ENCODE assay signal across 14 cellular contexts in genomic region chr10:44462338-44462914, GRCh38.
"Had no signal": no experiment of that assay in that cellular context is flagged by ENCODE, and none has a peak within 500 bp of the region (broad histone marks: within the 10 kb centered on the region; RNA-seq: fewer than 3 reads in every experiment).

No MANE protein-coding gene starts in this region.

- H3K4me3 ChIP-seq: dorsolateral prefrontal cortex, lung, tibial nerve, uterus had no signal

- H3K4me1 ChIP-seq: uterus had no signal

- H3K9me3 ChIP-seq: tibial nerve, uterus had no signal

- H3K36me3 ChIP-seq: tibial nerve, uterus had no signal

- H3K27ac ChIP-seq: dorsolateral prefrontal cortex, tibial nerve, uterus had no signal

- DNase-seq: activated B cell treated with CpG ODN at 0.5 μM for 24 hours; activated CD4-positive, alpha-beta T cell treated with anti-CD3 and anti-CD28 coated beads for 4 hours; activated CD8-positive, alpha-beta T cell treated with anti-CD3 and anti-CD28 coated beads for 36 hours; activated naive CD4-positive, alpha-beta T cell; activated naive CD8-positive, alpha-beta T cell treated with anti-CD3 and anti-CD28 coated beads, Interleukin-2, amount 10 ng/mL, durations not matched to agents 7 days and 5 days; activated T-cell treated with anti-CD3 and anti-CD28 coated beads, Interleukin-2, amount 50 U/mL, for 1 hour; caudate nucleus; dorsolateral prefrontal cortex; hypothalamus; retina; stimulated activated CD4-positive, alpha-beta T cell treated with anti-CD3 and anti-CD28 coated beads, Interleukin-2, amount 100 ng/mL, for 24 hours; uterus had no signal

- H3K27me3 ChIP-seq: tibial nerve, uterus had no signal
